Comparison of ENCODE assay signal across 22 cellular contexts in the genomic region with DNA sequence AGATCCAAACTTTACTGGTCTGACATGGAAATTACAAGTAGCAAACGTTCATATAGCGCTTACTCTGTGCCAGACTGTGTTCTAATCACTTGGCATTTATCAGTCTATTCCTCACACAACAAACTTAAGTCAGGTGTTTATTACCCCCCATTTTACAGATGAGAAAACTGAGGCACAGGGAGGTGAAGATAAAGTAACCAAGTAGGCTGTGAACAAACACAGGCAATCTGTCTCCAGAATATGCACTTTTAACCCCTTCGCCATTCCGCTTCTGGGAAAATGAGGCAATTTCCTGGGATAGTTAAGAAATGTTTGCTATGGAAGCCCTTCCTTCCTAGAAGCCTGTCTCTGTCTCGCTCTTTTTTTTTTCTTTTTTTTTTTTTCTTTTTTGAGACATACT. TPM values are rescaled to one million over a fixed set of nuclear protein-coding genes. Genes with fewer than 3 reads are reported as not detected.
DNase-seq lines count a peak whose midpoint lies in the region; ATAC-seq and TF ChIP-seq lines count a peak whose summit lies in the region.
"Had no signal": no experiment of that assay in that cellular context is flagged by ENCODE, and none has a peak within 500 bp of the region (broad histone marks: within the 10 kb centered on the region; RNA-seq: fewer than 3 reads in every experiment).

No MANE protein-coding gene starts in this region.

- TF ChIP-seq CTCF in AG10803 (conservative IDR thresholded peaks at IDR 0.05; ENCODE audit: low read length): no peak
- TF ChIP-seq CTCF in progenitor cell of endocrine pancreas (IDR thresholded peaks at IDR 0.05; ENCODE audit: unreplicated experiment): no peak
- no peak for TF ChIP-seq CTCF in right atrium auricular region (IDR thresholded peaks at IDR 0.05)
- no peak for TF ChIP-seq CTCF in GM13977 (IDR thresholded peaks at IDR 0.05; ENCODE audit: extremely low read depth, insufficient read depth, missing control alignments)

- H3K4me3 Mint-ChIP-seq in T-helper 17 cell: no peak overlapping the region
- no peak overlapping the region for H3K4me3 Mint-ChIP-seq in progenitor cell of endocrine pancreas (ENCODE audit: low read depth)
- H3K4me3 Mint-ChIP-seq: CD4-positive, alpha-beta memory T cell had no signal

- peaks cover 0 to 10% of the 10 kb centered on the region in 2 donors for H3K4me1 ChIP-seq in right atrium auricular region
- H3K4me1 ChIP-seq: BE2C, SJSA1 had no signal

- H3K4me3 ChIP-seq in AG10803 (ENCODE audit: low read length): no peak overlapping the region
- no peak overlapping the region for H3K4me3 ChIP-seq in right atrium auricular region
- H3K4me3 ChIP-seq: SJSA1 had no signal

- H3K27ac Mint-ChIP-seq in T-helper 17 cell (peak overlapping the region; percentile 60), progenitor cell of endocrine pancreas (no peak overlapping the region)

- in situ Hi-C loops in GM13977 (cut with MboI; ENCODE audit: low pct_unique_long_range_greater_than_20kb, low sequenced_read_pairs, unreplicated experiment): no loop called here

- H3K4me1 Mint-ChIP-seq in T-helper 17 cell: peaks cover 12% of the 10 kb centered on the region
- H3K4me1 Mint-ChIP-seq in progenitor cell of endocrine pancreas (ENCODE audit: low read depth): no peaks in the 10 kb centered on the region

- H3K9me3 ChIP-seq in T-helper 17 cell (ENCODE audit: control insufficient read depth, low read length, poor library complexity, severe bottlenecking) (no peaks in the 10 kb centered on the region), right atrium auricular region (no peaks in the 10 kb centered on the region)
- H3K9me3 ChIP-seq: BE2C, SJSA1 had no signal

- no peaks in the 10 kb centered on the region for H3K36me3 ChIP-seq in right atrium auricular region
- H3K36me3 ChIP-seq: BE2C, SJSA1 had no signal

- no peaks in the 10 kb centered on the region for H3K9me3 Mint-ChIP-seq in progenitor cell of endocrine pancreas (ENCODE audit: low read depth)
- H3K9me3 Mint-ChIP-seq: CD4-positive, alpha-beta memory T cell had no signal

- no peak for ATAC-seq in T-helper 17 cell
- ATAC-seq: HCT116, Right ventricle myocardium inferior had no signal

- no peak overlapping the region for H3K27ac ChIP-seq in right atrium auricular region
- H3K27ac ChIP-seq: HL-60, SJSA1 had no signal

- H3K36me3 Mint-ChIP-seq in T-helper 17 cell (ENCODE audit: low read depth) (peaks cover 2% of the 10 kb centered on the region), progenitor cell of endocrine pancreas (ENCODE audit: insufficient read depth) (no peaks in the 10 kb centered on the region)
- H3K36me3 Mint-ChIP-seq: CD4-positive, alpha-beta memory T cell had no signal

- DNase-seq in AG10803 (ENCODE audit: low read depth) (peak; percentile 32), T-helper 17 cell (no peak), dermis blood vessel endothelial cell (peak; percentile 50), iris pigment epithelial cell (ENCODE audit: low read depth) (peak; percentile 26), progenitor cell of endocrine pancreas (ENCODE audit: low spot score, unreplicated experiment) (no peak), right atrium auricular region (ENCODE audit: low spot score) (no peak), GM13977 (ENCODE audit: low spot score) (no peak)
- DNase-seq: BE2C; CD4-positive, alpha-beta memory T cell; KG1; NCI-H1105 treated with DMSO at 0.1 percent for 48 hours; NCI-H2029 treated with DMSO at 0.1 percent for 48 hours; NCI-H226; NCI-H510A treated with DMSO at 0.1 percent for 48 hours; NCI-H748 treated with DMSO at 0.1 percent for 48 hours; NK-92 treated with Interleukin-12 subunit alpha and Interleukin-12 subunit beta, amount 100 ng/mL, for 24 hours had no signal

- H3K27me3 Mint-ChIP-seq in T-helper 17 cell (peaks cover 26% of the 10 kb centered on the region), progenitor cell of endocrine pancreas (peaks cover 41% of the 10 kb centered on the region)

- H3K27me3 ChIP-seq in right atrium auricular region: no peaks in the 10 kb centered on the region

RNA-seq across cellular contexts. Expression of a gene that starts 12.2 kb away (rescaled TPM):
- total RNA-seq in T-helper 17 cell (10 to 100 TPM; 10.3 to 15.3 TPM), dermis blood vessel endothelial cell (1.5 and 2.2 TPM in 2 replicates), progenitor cell of endocrine pancreas (4.0 and 4.3 TPM in 2 replicates), right atrium auricular region (10 to 100 TPM in 1 of 2 donors, 1 to 10 TPM in 1; 5.2 to 12.4 TPM)
- total RNA-seq: OCI-LY7, SJSA1 had no signal

RNA-seq across cellular contexts. Expression of a gene that starts 12.3 kb away (rescaled TPM):
- total RNA-seq in T-helper 17 cell: 1 to 10 TPM; 1.0 to 1.6 TPM
- total RNA-seq in dermis blood vessel endothelial cell: 0.05 TPM in 1 of 2 replicates, not detected in the other
- total RNA-seq in progenitor cell of endocrine pancreas: 0.18 and 0.22 TPM in 2 replicates
- total RNA-seq in right atrium auricular region: under 1 TPM in 1 of 2 donors, not detected in 1; 0.31 TPM
- total RNA-seq: OCI-LY7, SJSA1 had no signal

RNA-seq across cellular contexts. Expression of a gene that starts 19.8 kb away (rescaled TPM):
- not detected for total RNA-seq in T-helper 17 cell
- not detected in 2 replicates for total RNA-seq in dermis blood vessel endothelial cell
- total RNA-seq in progenitor cell of endocrine pancreas: 0.44 and 0.57 TPM in 2 replicates
- not detected for total RNA-seq in right atrium auricular region
- total RNA-seq: CD4-positive, alpha-beta memory T cell; H1; OCI-LY7; Right ventricle myocardium inferior; SJSA1 had no signal

RNA-seq across cellular contexts. Expression of a gene that starts 20.7 kb away (rescaled TPM):
- total RNA-seq in T-helper 17 cell: 1 to 10 TPM; 5.9 to 9.3 TPM
- total RNA-seq in dermis blood vessel endothelial cell: 12.1 TPM in 2 replicates
- 19.6 and 22.4 TPM in 2 replicates for total RNA-seq in progenitor cell of endocrine pancreas
- total RNA-seq in right atrium auricular region: 10 to 100 TPM; 25.1 to 31.2 TPM

RNA-seq across cellular contexts. Expression of a gene that starts 34.2 kb away (rescaled TPM):
- total RNA-seq in T-helper 17 cell: not detected
- 0.51 TPM in 1 of 2 replicates, not detected in the other for total RNA-seq in dermis blood vessel endothelial cell
- 1.3 and 2.0 TPM in 2 replicates for total RNA-seq in progenitor cell of endocrine pancreas
- total RNA-seq in right atrium auricular region: 1 to 10 TPM in 1 of 2 donors, not detected in 1; 3.9 TPM
- total RNA-seq: H1, OCI-LY7, SJSA1 had no signal

Comparison
In these comparisons a context has a peak if more than half of its experiments do, and no peak if none do; other contexts are left out.
1. DNase-seq: peak in AG10803 (single experiment), dermis blood vessel endothelial cell (single experiment) and iris pigment epithelial cell (single experiment); none in T-helper 17 cell (0 of 3), progenitor cell of endocrine pancreas (single experiment), right atrium auricular region (single experiment) and GM13977 (single experiment).